Comparison of ENCODE assay signal across 8 cellular contexts in genomic region chr15:64842986-64843561, GRCh38. TPM values are rescaled to one million over a fixed set of nuclear protein-coding genes. Genes with fewer than 3 reads are reported as not detected.
A peak's percentile ranks its signal among the peaks of the same experiment; 100 is the strongest.
DNase-seq lines count a peak whose midpoint lies in the region; FAIRE-seq and TF ChIP-seq lines count a peak whose summit lies in the region.

No MANE protein-coding gene starts in this region.

- H3K4me3 ChIP-seq in CD4-positive, alpha-beta memory T cell (ENCODE audit: low read length in 2 of 2), result peak overlapping the region; percentile 81 to 88
- H3K4me3 ChIP-seq in MG63 (peak overlapping the region; percentile 97), iPS-20b (ENCODE audit: low read length) (peak overlapping the region; percentile 97), stomach (peak overlapping the region; percentile 77 to 96 (median 94))

- H3K9me3 ChIP-seq in CD4-positive, alpha-beta memory T cell (ENCODE audit: control insufficient read depth in 1 of 2, low read length in 2 of 2), result no peaks in the 10 kb centered on the region
- no peaks in the 10 kb centered on the region for H3K9me3 ChIP-seq in MG63
- H3K9me3 ChIP-seq in iPS-20b (ENCODE audit: insufficient read depth, low read depth, low read length), result no peaks in the 10 kb centered on the region
- no peaks in the 10 kb centered on the region for H3K9me3 ChIP-seq in stomach

- 32 to 59% (median 52%) methylated on average over 7 of the region's 7 CpGs for WGBS in stomach, 5 donors

- peak overlapping the region; percentile 93; the same call in 1 of the 2 replicates for H3K9ac ChIP-seq in iPS-20b (ENCODE audit: low read depth, low read length)

- no peaks in the 10 kb centered on the region for H3K27me3 ChIP-seq in CD4-positive, alpha-beta memory T cell (ENCODE audit: insufficient read depth, low read length)
- H3K27me3 ChIP-seq in MG63 (no peaks in the 10 kb centered on the region), iPS-20b (ENCODE audit: insufficient read depth, low read length) (no peaks in the 10 kb centered on the region), stomach (no peaks in the 10 kb centered on the region)

- CTCF ChIA-PET in CD4-positive, alpha-beta memory T cell (lab: Charles Lee; ENCODE audit: partially characterized antibody), result interaction anchor here (1.1 to 3.7 kb wide), 4 partner anchors 8 to 113 kb away, joined by 4 to 19 read pairs (median 10); no protein-coding TSS in a partner anchor

- H3K4me1 ChIP-seq in CD4-positive, alpha-beta memory T cell (ENCODE audit: insufficient read depth, low read length), result peaks cover 90% of the 10 kb centered on the region
- H3K4me1 ChIP-seq in iPS-20b (ENCODE audit: insufficient read depth, low read length), result peaks cover 23% of the 10 kb centered on the region; the same call in 1 of the 2 replicates
- H3K4me1 ChIP-seq in stomach, result peaks cover 26 to 68% (median 56%) of the 10 kb centered on the region in 4 donors

- no peak for DNase-seq in CD4-positive, alpha-beta memory T cell
- peak; percentile 38 for DNase-seq in MG63
- DNase-seq in amniotic epithelial cell (ENCODE audit: low read depth), result peak; percentile 57
- DNase-seq in stomach, result no peak
- no peak for DNase-seq in H54 (ENCODE audit: insufficient read length, low spot score)
- no peak for DNase-seq in central memory CD4-positive, alpha-beta T cell
- DNase-seq in COLO829 (ENCODE audit: low spot score), result no peak

- peak overlapping the region; percentile 85 to 99 (median 98) for H3K4me3 Mint-ChIP-seq in CD4-positive, alpha-beta memory T cell

- TF ChIP-seq POLR2A in stomach (IDR thresholded peaks at IDR 0.05) (no peak), H54 (IDR thresholded peaks at IDR 0.05; ENCODE audit: low read depth, low read length) (no peak)

- H3K36me3 ChIP-seq in CD4-positive, alpha-beta memory T cell (ENCODE audit: insufficient read depth, low read length), result peaks cover 3% of the 10 kb centered on the region
- H3K36me3 ChIP-seq in MG63 (peaks cover 5% of the 10 kb centered on the region), iPS-20b (ENCODE audit: insufficient read depth, low read depth, low read length) (no peaks in the 10 kb centered on the region; the same call in 1 of the 2 replicates), stomach (peaks cover 0 to 12% (median 2%) of the 10 kb centered on the region in 4 donors)

- no peak for TF ChIP-seq EP300 in stomach (IDR thresholded peaks at IDR 0.05)

- POLR2A ChIA-PET in CD4-positive, alpha-beta memory T cell (lab: Charles Lee; ENCODE audit: partially characterized antibody), result interaction anchor here (1.1 to 16.3 kb wide), 4 partner anchors 17 to 343 kb away, joined by 3 to 331 read pairs (median 4); partner anchors contain the start of gene PIF1

- H3K27me3 Mint-ChIP-seq in CD4-positive, alpha-beta memory T cell, result no peaks in the 10 kb centered on the region

- peak overlapping the region; percentile 72 to 99 (median 93) for H3K27ac Mint-ChIP-seq in CD4-positive, alpha-beta memory T cell

- intact Hi-C loops in CD4-positive, alpha-beta memory T cell (cut with micrococcal nuclease), result loop anchor here (5.0 kb wide), 1 partner anchor 149 kb away; no protein-coding TSS in a partner anchor
- intact Hi-C loops in stomach (cut with DNase I; ENCODE audit: low total_unique reads), result no loop called here

- peaks cover 0 to 2% (median 0%) of the 10 kb centered on the region in 8 donors for H3K9me3 Mint-ChIP-seq in CD4-positive, alpha-beta memory T cell

- peaks cover 53 to 88% (median 73%) of the 10 kb centered on the region in 4 donors for H3K4me1 Mint-ChIP-seq in CD4-positive, alpha-beta memory T cell

- H3K27ac ChIP-seq in CD4-positive, alpha-beta memory T cell (ENCODE audit: low read depth, low read length), result peak overlapping the region; percentile 84
- no peak overlapping the region for H3K27ac ChIP-seq in iPS-20b (ENCODE audit: low read length)
- H3K27ac ChIP-seq in stomach, result peak overlapping the region; percentile 84 to 98 (median 95)

- TF ChIP-seq CTCF in stomach (IDR thresholded peaks at IDR 0.05), result no peak

- FAIRE-seq in H54 (lab: Jason Lieb, UNC), result no peak

- H3K36me3 Mint-ChIP-seq in CD4-positive, alpha-beta memory T cell, result peaks cover 0 to 19% of the 10 kb centered on the region in 2 donors

RNA-seq across cellular contexts. Expression of gene PLEKHO2, which starts 1.4 kb away (rescaled TPM):
- 10 to 100 TPM; 22.7 to 24.1 TPM for total RNA-seq in CD4-positive, alpha-beta memory T cell
- polyA plus RNA-seq in CD4-positive, alpha-beta memory T cell, result 10 to 100 TPM; 10.6 to 29.1 TPM
- 10.9 and 25.0 TPM in 2 replicates for total RNA-seq in MG63 (2014; rRNA removed; shearing (Covaris generic); ENCODE audit: low replicate concordance)
- 10 to 100 TPM in 4 of 5 donors, 1 to 10 TPM in 1; 9.0 to 23.9 (median 15.2) TPM for total RNA-seq in stomach
- polyA plus RNA-seq in stomach, result 10 to 100 TPM in 2 of 3 donors, 1 to 10 TPM in 1; 7.5 to 25.4 (median 23.2) TPM

RNA-seq across cellular contexts. Expression of gene PIF1, which starts 17.6 kb away (rescaled TPM):
- total RNA-seq in CD4-positive, alpha-beta memory T cell, result under 1 TPM; 0.17 to 0.58 TPM
- not detected for polyA plus RNA-seq in CD4-positive, alpha-beta memory T cell
- 8.1 and 8.5 TPM in 2 replicates for total RNA-seq in MG63 (2014; rRNA removed; shearing (Covaris generic); ENCODE audit: low replicate concordance)
- total RNA-seq in stomach, result 10 to 100 TPM in 2 of 5 donors, 1 to 10 TPM in 3; 1.6 to 58.8 (median 2.8) TPM
- polyA plus RNA-seq in stomach, result 1 to 10 TPM in 2 of 3 donors, under 1 TPM in 1; 0.46 to 8.7 (median 2.0) TPM

Comparison
In these comparisons a context has a peak if more than half of its experiments do, and no peak if none do; other contexts are left out.
1. DNase-seq: peak in MG63 (single experiment) and amniotic epithelial cell (single experiment); none in CD4-positive, alpha-beta memory T cell (0 of 5), stomach (single experiment), H54 (single experiment), central memory CD4-positive, alpha-beta T cell (single experiment) and COLO829 (single experiment).
2. Peak in every context shown above with its lines, with median percentiles within 50 percentile points of each other: H3K4me3 ChIP-seq.